19 cellular contexts compared by ENCODE assay signal in genomic region chr11:119488256-119488995, GRCh38.
"Had no signal": no experiment of that assay in that cellular context is flagged by ENCODE, and none has a peak within 500 bp of the region (broad histone marks: within the 10 kb centered on the region; RNA-seq: fewer than 3 reads in every experiment).

No MANE protein-coding gene starts in this region.

- H3K27me3 Mint-ChIP-seq: activated CD4-positive, alpha-beta T cell treated with anti-CD3 and anti-CD28 coated beads, Interleukin-2, amount 10 ng/mL, durations not matched to agents 24 days and 14 days had no signal

- H3K9me3 ChIP-seq: gastrocnemius medialis, psoas muscle had no signal

- DNase-seq: activated B cell treated with CpG ODN at 0.5 μM for 24 hours; activated CD4-positive, alpha-beta T cell treated with anti-CD3 and anti-CD28 coated beads, Interleukin-2, amount 10 ng/mL, durations not matched to agents 24 days and 14 days; activated CD8-positive, alpha-beta T cell treated with anti-CD3 and anti-CD28 coated beads for 36 hours; activated gamma-delta T cell treated with Interleukin-2 at 50 U/mL for 16 hours; activated T-cell treated with anti-CD3 and anti-CD28 coated beads, Interleukin-2, amount 50 U/mL, for 72 hours; cortex of kidney; gastrocnemius medialis; kidney glomerular epithelial cell; left ventricle myocardium superior; psoas muscle; right cardiac atrium; small intestine; stimulated activated CD4-positive, alpha-beta T cell treated with anti-CD3 and anti-CD28 coated beads, Interleukin-15, amount 100 ng/mL, for 24 hours; stimulated activated CD4-positive, alpha-beta T cell treated with anti-CD3 and anti-CD28 coated beads, Interleukin-2, amount 100 ng/mL, for 48 hours had no signal

- H3K36me3 ChIP-seq: gastrocnemius medialis had no signal

- H3K36me3 Mint-ChIP-seq: activated naive CD8-positive, alpha-beta T cell; brain had no signal

- H3K4me1 Mint-ChIP-seq: activated B cell treated with CpG ODN at 0.5 μM for 24 hours; activated CD4-positive, alpha-beta T cell treated with anti-CD3 and anti-CD28 coated beads, Interleukin-2, amount 10 ng/mL, durations not matched to agents 24 days and 14 days; central memory CD8-positive, alpha-beta T cell had no signal

- H3K4me1 ChIP-seq: gastrocnemius medialis, psoas muscle had no signal

- H3K4me3 ChIP-seq: gastrocnemius medialis, psoas muscle had no signal

- H3K4me3 Mint-ChIP-seq: activated B cell treated with CpG ODN at 0.5 μM for 24 hours; activated CD4-positive, alpha-beta T cell treated with anti-CD3 and anti-CD28 coated beads, Interleukin-2, amount 10 ng/mL, durations not matched to agents 24 days and 14 days; activated CD8-positive, alpha-beta T cell treated with anti-CD3 and anti-CD28 coated beads for 36 hours; activated naive CD8-positive, alpha-beta T cell; activated T-cell treated with anti-CD3 and anti-CD28 coated beads, Interleukin-2, amount 50 U/mL, for 72 hours; brain; central memory CD8-positive, alpha-beta T cell; stimulated activated naive CD8-positive, alpha-beta T cell treated with anti-CD3 and anti-CD28 coated beads, Interleukin-15, Interleukin-2, amounts not matched to agents 100 ng/mL and 50 ng/mL, for 24 hours had no signal

- H3K9me3 Mint-ChIP-seq: activated B cell treated with CpG ODN at 0.5 μM for 24 hours; activated CD4-positive, alpha-beta T cell treated with anti-CD3 and anti-CD28 coated beads, Interleukin-2, amount 10 ng/mL, durations not matched to agents 24 days and 14 days; activated CD8-positive, alpha-beta T cell treated with anti-CD3 and anti-CD28 coated beads for 36 hours; activated T-cell treated with anti-CD3 and anti-CD28 coated beads, Interleukin-2, amount 50 U/mL, for 72 hours; central memory CD8-positive, alpha-beta T cell; stimulated activated naive CD8-positive, alpha-beta T cell treated with anti-CD3 and anti-CD28 coated beads, Interleukin-15, Interleukin-2, amounts not matched to agents 100 ng/mL and 50 ng/mL, for 24 hours had no signal

- H3K27ac Mint-ChIP-seq: activated B cell treated with CpG ODN at 0.5 μM for 24 hours; activated CD4-positive, alpha-beta T cell treated with anti-CD3 and anti-CD28 coated beads, Interleukin-2, amount 10 ng/mL, durations not matched to agents 24 days and 14 days; activated CD8-positive, alpha-beta T cell treated with anti-CD3 and anti-CD28 coated beads for 36 hours; activated naive CD8-positive, alpha-beta T cell; activated T-cell treated with anti-CD3 and anti-CD28 coated beads, Interleukin-2, amount 50 U/mL, for 72 hours; stimulated activated naive CD8-positive, alpha-beta T cell treated with anti-CD3 and anti-CD28 coated beads, Interleukin-15, Interleukin-2, amounts not matched to agents 100 ng/mL and 50 ng/mL, for 24 hours had no signal

- H3K27ac ChIP-seq: gastrocnemius medialis, psoas muscle had no signal

- ATAC-seq: activated CD8-positive, alpha-beta T cell treated with anti-CD3 and anti-CD28 coated beads for 36 hours; activated T-cell treated with anti-CD3 and anti-CD28 coated beads, Interleukin-2, amount 50 U/mL, for 72 hours; esophagus mucosa; gastrocnemius medialis; left ventricle myocardium superior; psoas muscle; right cardiac atrium had no signal
